12 cellular contexts compared by ENCODE assay signal in genomic region chr3:67461667-67462142, GRCh38.
DNase-seq lines count a peak whose midpoint lies in the region; ATAC-seq and TF ChIP-seq lines count a peak whose summit lies in the region.
"Had no signal": no experiment of that assay in that cellular context is flagged by ENCODE, and none has a peak within 500 bp of the region (broad histone marks: within the 10 kb centered on the region; RNA-seq: fewer than 3 reads in every experiment).

No MANE protein-coding gene starts in this region.

- no peak overlapping the region for H3K4me3 ChIP-seq in adipocyte (ENCODE audit: low read length)
- no peak overlapping the region for H3K4me3 ChIP-seq in prostate gland
- H3K4me3 ChIP-seq: esophagus squamous epithelium had no signal

- TF ChIP-seq POLR2A in prostate gland (IDR thresholded peaks at IDR 0.05) = no peak

- H3K9me3 ChIP-seq in adipocyte (ENCODE audit: control insufficient read depth, low read length) (no peaks in the 10 kb centered on the region), prostate gland (no peaks in the 10 kb centered on the region)
- H3K9me3 ChIP-seq: esophagus squamous epithelium had no signal

- intact Hi-C loops in prostate gland (cut with DNase I) = no loop called here

- peak; percentile 79 for DNase-seq in DMS 273 (lab: John Stamatoyannopoulos, UW; ENCODE audit: unreplicated experiment)
- peak; percentile 46 for DNase-seq in HS-27A (ENCODE audit: low read depth)
- DNase-seq in adipocyte (ENCODE audit: low read depth) = peak; percentile 34
- DNase-seq in glutamatergic neuron = peak; percentile 18
- DNase-seq in H4 (ENCODE audit: low spot score) = no peak
- no peak for DNase-seq in NCI-H748 treated with DMSO at 0.1 percent for 48 hours (lab: John Stamatoyannopoulos, UW)
- DNase-seq in prostate gland (ENCODE audit: low spot score) = no peak
- no peak for DNase-seq in naive thymus-derived CD8-positive, alpha-beta T cell
- DNase-seq: esophagus squamous epithelium; NCI-H1105; stimulated activated CD4-positive, alpha-beta T cell treated with anti-CD3 and anti-CD28 coated beads, Interleukin-15, amount 100 ng/mL, for 24 hours had no signal

- peaks cover 2% of the 10 kb centered on the region for H3K9me3 Mint-ChIP-seq in glutamatergic neuron (ENCODE audit: unreplicated experiment)
- H3K9me3 Mint-ChIP-seq in naive thymus-derived CD8-positive, alpha-beta T cell = no peaks in the 10 kb centered on the region
- H3K9me3 Mint-ChIP-seq: T-helper 2 cell treated with Interferon-gamma antibody and Interleukin-4, amounts not matched to agents 5 μg/mL and 100 μg/mL, for 36 hours had no signal

- no peaks in the 10 kb centered on the region for H3K27me3 ChIP-seq in adipocyte (replicated peaks; ENCODE audit: control insufficient read depth, insufficient read depth, low read length)
- H3K27me3 ChIP-seq in prostate gland (replicated peaks; ENCODE audit: insufficient read depth) = no peaks in the 10 kb centered on the region
- H3K27me3 ChIP-seq: esophagus squamous epithelium had no signal

- H3K9ac ChIP-seq in adipocyte (ENCODE audit: low read length) = no peak overlapping the region

- peaks cover 2% of the 10 kb centered on the region for H3K27me3 Mint-ChIP-seq in glutamatergic neuron (ENCODE audit: unreplicated experiment)
- H3K27me3 Mint-ChIP-seq in naive thymus-derived CD8-positive, alpha-beta T cell = no peaks in the 10 kb centered on the region

- H3K4me1 ChIP-seq in adipocyte (ENCODE audit: control insufficient read depth, insufficient read depth, low read length) (peaks cover 11% of the 10 kb centered on the region), prostate gland (replicated peaks) (no peaks in the 10 kb centered on the region)
- H3K4me1 ChIP-seq: esophagus squamous epithelium had no signal

- peak overlapping the region; percentile 75 for H3K27ac Mint-ChIP-seq in glutamatergic neuron (ENCODE audit: unreplicated experiment)
- peak overlapping the region in 3 of 10 donors; percentile 20 to 78 (median 58) for H3K27ac Mint-ChIP-seq in naive thymus-derived CD8-positive, alpha-beta T cell
- H3K27ac Mint-ChIP-seq: T-helper 2 cell treated with Interferon-gamma antibody and Interleukin-4, amounts not matched to agents 5 μg/mL and 100 μg/mL, for 36 hours had no signal

- H3K36me3 Mint-ChIP-seq in glutamatergic neuron (ENCODE audit: unreplicated experiment) = no peaks in the 10 kb centered on the region
- peaks cover 5 to 70% (median 33%) of the 10 kb centered on the region in 3 donors for H3K36me3 Mint-ChIP-seq in naive thymus-derived CD8-positive, alpha-beta T cell

- no peak overlapping the region for H3K27ac ChIP-seq in prostate gland
- H3K27ac ChIP-seq: esophagus squamous epithelium had no signal

- H3K4me3 Mint-ChIP-seq in glutamatergic neuron (ENCODE audit: unreplicated experiment) = no peak overlapping the region
- no peak overlapping the region for H3K4me3 Mint-ChIP-seq in naive thymus-derived CD8-positive, alpha-beta T cell
- H3K4me3 Mint-ChIP-seq: T-helper 2 cell treated with Interferon-gamma antibody and Interleukin-4, amounts not matched to agents 5 μg/mL and 100 μg/mL, for 36 hours had no signal

- WGBS in prostate gland = 75% methylated on average over 3 of the region's 3 CpGs

- H3K36me3 ChIP-seq in adipocyte (ENCODE audit: control insufficient read depth, insufficient read depth, low read length, severe bottlenecking) (no peaks in the 10 kb centered on the region), prostate gland (no peaks in the 10 kb centered on the region)

- peaks cover 12% of the 10 kb centered on the region for H3K4me1 Mint-ChIP-seq in glutamatergic neuron (ENCODE audit: low read depth, unreplicated experiment)
- H3K4me1 Mint-ChIP-seq in naive thymus-derived CD8-positive, alpha-beta T cell = peaks cover 2 to 22% (median 15%) of the 10 kb centered on the region in 4 donors

- TF ChIP-seq CTCF in glutamatergic neuron (IDR thresholded peaks at IDR 0.05; ENCODE audit: partially characterized antibody, unreplicated experiment) (no peak), prostate gland (IDR thresholded peaks at IDR 0.05) (no peak)

- ATAC-seq in naive thymus-derived CD8-positive, alpha-beta T cell = no peak

- POLR2A ChIA-PET in naive thymus-derived CD8-positive, alpha-beta T cell (lab: Charles Lee) = no interaction called here

Comparison
In these comparisons a context has a peak if more than half of its experiments do, and no peak if none do; other contexts are left out.
1. DNase-seq: peak in DMS 273 (single experiment), HS-27A (single experiment), adipocyte (single experiment) and glutamatergic neuron (single experiment); none in H4 (single experiment), NCI-H748 treated with DMSO at 0.1 percent for 48 hours (single experiment), prostate gland (single experiment) and naive thymus-derived CD8-positive, alpha-beta T cell (0 of 10).